32 cellular contexts compared by ENCODE assay signal in genomic region chr7:152579070-152579469, GRCh38.
"Had no signal": no experiment of that assay in that cellular context is flagged by ENCODE, and none has a peak within 500 bp of the region (broad histone marks: within the 10 kb centered on the region; RNA-seq: fewer than 3 reads in every experiment).

No MANE protein-coding gene starts in this region.

- ATAC-seq: activated CD8-positive, alpha-beta memory T cell treated with anti-CD3 and anti-CD28 coated beads, Interleukin-2, amount 10 ng/mL, durations not matched to agents 7 days and 5 days had no signal

- H3K27me3 Mint-ChIP-seq: activated CD4-positive, alpha-beta memory T cell treated with anti-CD3 and anti-CD28 coated beads, Interleukin-2, amount 10 ng/mL, durations not matched to agents 7 days and 5 days; activated CD8-positive, alpha-beta memory T cell treated with anti-CD3 and anti-CD28 coated beads, Interleukin-2, amount 10 ng/mL, durations not matched to agents 7 days and 5 days; activated naive CD4-positive, alpha-beta T cell treated with anti-CD3 and anti-CD28 coated beads, Interleukin-2, amount 50 U/mL, for 24 hours; activated naive CD8-positive, alpha-beta T cell treated with anti-CD3 and anti-CD28 coated beads, Interleukin-2, amount 10 ng/mL, durations not matched to agents 7 days and 5 days had no signal

- H3K36me3 Mint-ChIP-seq: activated CD8-positive, alpha-beta memory T cell treated with anti-CD3 and anti-CD28 coated beads, Interleukin-2, amount 10 ng/mL, durations not matched to agents 7 days and 5 days; activated naive CD4-positive, alpha-beta T cell treated with anti-CD3 and anti-CD28 coated beads, Interleukin-2, amount 50 U/mL, for 24 hours; activated naive CD8-positive, alpha-beta T cell treated with anti-CD3 and anti-CD28 coated beads, Interleukin-2, amount 10 ng/mL, durations not matched to agents 7 days and 5 days had no signal

- H3K36me3 ChIP-seq: ascending aorta, breast epithelium, SJCRH30, WERI-Rb-1 had no signal

- H3K4me3 Mint-ChIP-seq: activated CD4-positive, alpha-beta memory T cell treated with anti-CD3 and anti-CD28 coated beads, Interleukin-2, amount 10 ng/mL, durations not matched to agents 7 days and 5 days; activated CD8-positive, alpha-beta memory T cell treated with anti-CD3 and anti-CD28 coated beads, Interleukin-2, amount 10 ng/mL, durations not matched to agents 7 days and 5 days; activated naive CD4-positive, alpha-beta T cell treated with anti-CD3 and anti-CD28 coated beads, Interleukin-2, amount 50 U/mL, for 24 hours; activated naive CD8-positive, alpha-beta T cell treated with anti-CD3 and anti-CD28 coated beads, Interleukin-2, amount 10 ng/mL, durations not matched to agents 7 days and 5 days had no signal

- H3K4me1 Mint-ChIP-seq: activated CD4-positive, alpha-beta memory T cell treated with anti-CD3 and anti-CD28 coated beads, Interleukin-2, amount 10 ng/mL, durations not matched to agents 7 days and 5 days; activated CD8-positive, alpha-beta memory T cell treated with anti-CD3 and anti-CD28 coated beads, Interleukin-2, amount 10 ng/mL, durations not matched to agents 7 days and 5 days; activated naive CD4-positive, alpha-beta T cell treated with anti-CD3 and anti-CD28 coated beads, Interleukin-2, amount 50 U/mL, for 24 hours; activated naive CD8-positive, alpha-beta T cell treated with anti-CD3 and anti-CD28 coated beads, Interleukin-2, amount 10 ng/mL, durations not matched to agents 7 days and 5 days had no signal

- H3K27me3 ChIP-seq: ascending aorta, breast epithelium, SJCRH30 had no signal

- DNase-seq: activated CD4-positive, alpha-beta memory T cell treated with anti-CD3 and anti-CD28 coated beads, Interleukin-2, amount 10 ng/mL, durations not matched to agents 7 days and 5 days; activated CD4-positive, alpha-beta T cell treated with anti-CD3 and anti-CD28 coated beads for 1 hour; activated CD4-positive, alpha-beta T cell treated with anti-CD3 and anti-CD28 coated beads for 48 hours; activated CD4-positive, CD25-positive, alpha-beta regulatory T cell; activated CD8-positive, alpha-beta memory T cell treated with anti-CD3 and anti-CD28 coated beads for 24 hours; activated CD8-positive, alpha-beta memory T cell treated with anti-CD3 and anti-CD28 coated beads, Interleukin-2, amount 10 ng/mL, durations not matched to agents 7 days and 5 days; activated CD8-positive, alpha-beta memory T cell treated with anti-CD3 and anti-CD28 coated beads, Interleukin-2, amount 50 U/mL, for 48 hours; activated gamma-delta T cell; activated naive CD4-positive, alpha-beta T cell treated with Interleukin-2 at 50 U/mL for 16 hours; activated naive CD8-positive, alpha-beta T cell treated with anti-CD3 and anti-CD28 coated beads, Interleukin-2, amount 10 ng/mL, durations not matched to agents 7 days and 5 days; activated T-cell treated with anti-CD3 and anti-CD28 coated beads, Interleukin-2, amount 50 U/mL, for 48 hours; amygdala; Karpas-422; KBM-7; NCI-H1105; NCI-H1417 treated with DMSO at 0.1 percent for 48 hours; NCI-H187 treated with DMSO at 0.1 percent for 48 hours; NCI-H2081; NCI-H2171 treated with DMSO at 0.1 percent for 48 hours; NCI-H2227 treated with DMSO at 0.1 percent for 48 hours; NCI-H446; NCI-H510A treated with DMSO at 0.1 percent for 48 hours; NCI-H526 treated with DMSO at 0.1 percent for 48 hours; OCI-M1; SHP77; SJCRH30; T1000; WERI-Rb-1 had no signal

- H3K4me3 ChIP-seq: ascending aorta, breast epithelium, SJCRH30, SK-N-MC had no signal

- H3K27ac ChIP-seq: ascending aorta, breast epithelium, SJCRH30, SK-N-MC, WERI-Rb-1 had no signal

- H3K27ac Mint-ChIP-seq: activated CD4-positive, alpha-beta memory T cell treated with anti-CD3 and anti-CD28 coated beads, Interleukin-2, amount 10 ng/mL, durations not matched to agents 7 days and 5 days; activated CD8-positive, alpha-beta memory T cell treated with anti-CD3 and anti-CD28 coated beads, Interleukin-2, amount 10 ng/mL, durations not matched to agents 7 days and 5 days; activated naive CD4-positive, alpha-beta T cell treated with anti-CD3 and anti-CD28 coated beads, Interleukin-2, amount 50 U/mL, for 24 hours; activated naive CD8-positive, alpha-beta T cell treated with anti-CD3 and anti-CD28 coated beads, Interleukin-2, amount 10 ng/mL, durations not matched to agents 7 days and 5 days had no signal

- H3K9me3 ChIP-seq: ascending aorta, breast epithelium, SJCRH30 had no signal

- H3K9me3 Mint-ChIP-seq: activated CD4-positive, alpha-beta memory T cell treated with anti-CD3 and anti-CD28 coated beads, Interleukin-2, amount 10 ng/mL, durations not matched to agents 7 days and 5 days; activated naive CD4-positive, alpha-beta T cell treated with anti-CD3 and anti-CD28 coated beads, Interleukin-2, amount 50 U/mL, for 24 hours; activated naive CD8-positive, alpha-beta T cell treated with anti-CD3 and anti-CD28 coated beads, Interleukin-2, amount 10 ng/mL, durations not matched to agents 7 days and 5 days had no signal

- H3K4me1 ChIP-seq: ascending aorta, breast epithelium had no signal
